Comparison of ENCODE assay signal across 16 cellular contexts in the genomic region with DNA sequence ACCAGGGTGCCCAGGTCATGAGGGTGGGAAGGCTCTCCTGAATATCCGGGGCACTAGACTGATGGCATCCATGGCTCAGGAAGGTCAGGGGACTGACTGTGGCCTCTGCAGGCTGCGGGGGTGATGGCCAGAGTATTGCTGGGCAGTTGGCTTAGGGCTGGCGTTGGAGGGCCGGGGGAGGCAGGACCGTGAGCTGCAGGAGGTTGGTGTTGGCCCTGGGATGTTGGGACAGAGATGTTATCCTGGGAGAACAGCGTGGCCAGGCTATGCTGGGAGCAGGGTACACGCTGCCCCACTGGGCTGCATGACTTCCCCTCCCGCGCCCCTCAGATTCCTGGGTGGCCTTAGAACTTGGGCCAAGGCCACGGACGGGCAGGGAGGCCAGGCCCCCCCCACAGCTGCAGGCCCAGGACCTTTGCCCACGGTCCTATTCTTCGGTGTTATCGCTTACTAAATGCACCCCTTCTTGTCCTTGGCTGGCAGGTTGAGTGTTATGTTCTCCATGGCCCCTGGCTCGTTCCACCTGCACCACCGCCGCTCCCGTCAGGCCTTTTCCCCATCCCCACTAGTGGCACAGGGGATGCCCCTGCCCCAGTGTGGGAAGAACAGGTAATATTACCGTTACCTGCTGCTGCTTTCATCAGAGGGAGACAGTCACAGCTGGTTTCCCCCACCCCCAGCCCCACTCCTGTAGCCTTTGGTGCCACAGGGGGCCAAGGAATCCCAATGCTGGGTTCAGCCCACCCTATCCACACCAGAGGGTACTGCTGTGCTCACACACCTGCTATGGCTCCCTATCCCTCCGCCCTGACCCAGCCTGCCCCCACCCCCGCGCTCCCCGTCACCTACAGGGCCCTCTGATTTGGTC. TPM values are rescaled to one million over a fixed set of nuclear protein-coding genes. Genes with fewer than 3 reads are reported as not detected.
A peak's percentile ranks its signal among the peaks of the same experiment; 100 is the strongest.
DNase-seq lines count a peak whose midpoint lies in the region; ATAC-seq, FAIRE-seq and TF ChIP-seq lines count a peak whose summit lies in the region.
"Had no signal": no experiment of that assay in that cellular context is flagged by ENCODE, and none has a peak within 500 bp of the region (broad histone marks: within the 10 kb centered on the region; RNA-seq: fewer than 3 reads in every experiment).

No MANE protein-coding gene starts in this region.

- no peak for ATAC-seq in activated naive CD4-positive, alpha-beta T cell treated with anti-CD3 and anti-CD28 coated beads, Interleukin-2, amount 50 U/mL, for 72 hours
- no peak for ATAC-seq in WTC11
- no peak for ATAC-seq in stimulated activated effector memory CD8-positive, alpha-beta T cell treated with anti-CD3 and anti-CD28 coated beads, Interleukin-12 subunit alpha, Interleukin-12 subunit beta, amount 100 ng/mL, for 72 hours

- no peak for FAIRE-seq in GM19239 (lab: Jason Lieb, UNC)
- FAIRE-seq: colon, endothelial cell of umbilical vein had no signal

- H3K27ac Mint-ChIP-seq in activated naive CD4-positive, alpha-beta T cell treated with anti-CD3 and anti-CD28 coated beads, Interleukin-2, amount 50 U/mL, for 72 hours = peak overlapping the region; percentile 46 to 88
- no peak overlapping the region for H3K27ac Mint-ChIP-seq in activated naive CD4-positive, alpha-beta T cell treated with anti-CD3 and anti-CD28 coated beads for 36 hours
- H3K27ac Mint-ChIP-seq in WTC11 = peak overlapping the region; percentile 76
- peak overlapping the region; percentile 75 to 98 (median 88) for H3K27ac Mint-ChIP-seq in immature natural killer cell
- H3K27ac Mint-ChIP-seq in stimulated activated effector memory CD8-positive, alpha-beta T cell treated with anti-CD3 and anti-CD28 coated beads, Interleukin-12 subunit alpha, Interleukin-12 subunit beta, amount 100 ng/mL, for 72 hours = peak overlapping the region; percentile 94
- H3K27ac Mint-ChIP-seq: activated T-cell treated with anti-CD3 and anti-CD28 coated beads, Interleukin-2, amount 50 U/mL, for 72 hours had no signal

- no peak overlapping the region for H3K4me3 Mint-ChIP-seq in activated naive CD4-positive, alpha-beta T cell treated with anti-CD3 and anti-CD28 coated beads for 36 hours
- no peak overlapping the region for H3K4me3 Mint-ChIP-seq in WTC11
- H3K4me3 Mint-ChIP-seq in immature natural killer cell = peak overlapping the region in 1 of 5 donors; percentile 31
- H3K4me3 Mint-ChIP-seq in stimulated activated effector memory CD8-positive, alpha-beta T cell treated with anti-CD3 and anti-CD28 coated beads, Interleukin-12 subunit alpha, Interleukin-12 subunit beta, amount 100 ng/mL, for 72 hours = no peak overlapping the region
- H3K4me3 Mint-ChIP-seq: activated T-cell treated with anti-CD3 and anti-CD28 coated beads, Interleukin-2, amount 50 U/mL, for 72 hours had no signal

- H3K9me3 Mint-ChIP-seq in activated naive CD4-positive, alpha-beta T cell treated with anti-CD3 and anti-CD28 coated beads, Interleukin-2, amount 50 U/mL, for 72 hours = peaks cover 5 to 6% of the 10 kb centered on the region in 2 donors
- peaks cover 3% of the 10 kb centered on the region for H3K9me3 Mint-ChIP-seq in activated naive CD4-positive, alpha-beta T cell treated with anti-CD3 and anti-CD28 coated beads for 36 hours
- H3K9me3 Mint-ChIP-seq in WTC11 (peaks cover 5% of the 10 kb centered on the region), immature natural killer cell (peaks cover 0 to 6% (median 5%) of the 10 kb centered on the region in 6 donors)
- peaks cover 4% of the 10 kb centered on the region for H3K9me3 Mint-ChIP-seq in stimulated activated effector memory CD8-positive, alpha-beta T cell treated with anti-CD3 and anti-CD28 coated beads, Interleukin-12 subunit alpha, Interleukin-12 subunit beta, amount 100 ng/mL, for 72 hours

- H3K36me3 Mint-ChIP-seq in activated naive CD4-positive, alpha-beta T cell treated with anti-CD3 and anti-CD28 coated beads, Interleukin-2, amount 50 U/mL, for 72 hours = peaks cover 0 to 10% of the 10 kb centered on the region in 2 donors
- peaks cover 2% of the 10 kb centered on the region for H3K36me3 Mint-ChIP-seq in activated naive CD4-positive, alpha-beta T cell treated with anti-CD3 and anti-CD28 coated beads for 36 hours (ENCODE audit: low read depth)
- peaks cover 6% of the 10 kb centered on the region for H3K36me3 Mint-ChIP-seq in WTC11
- peaks cover 4 to 7% (median 4%) of the 10 kb centered on the region in 3 donors for H3K36me3 Mint-ChIP-seq in immature natural killer cell
- peaks cover 82% of the 10 kb centered on the region for H3K36me3 Mint-ChIP-seq in stimulated activated effector memory CD8-positive, alpha-beta T cell treated with anti-CD3 and anti-CD28 coated beads, Interleukin-12 subunit alpha, Interleukin-12 subunit beta, amount 100 ng/mL, for 72 hours

- POLR2A ChIA-PET in WTC11 (lab: Charles Lee) = no interaction called here

- intact Hi-C loops in activated naive CD4-positive, alpha-beta T cell treated with anti-CD3 and anti-CD28 coated beads for 36 hours (cut with micrococcal nuclease) = no loop called here

- no peak for DNase-seq in activated naive CD4-positive, alpha-beta T cell treated with anti-CD3 and anti-CD28 coated beads, Interleukin-2, amount 50 U/mL, for 72 hours (ENCODE audit: low spot score in 2 of 2)
- DNase-seq in activated naive CD4-positive, alpha-beta T cell treated with anti-CD3 and anti-CD28 coated beads for 36 hours = no peak
- DNase-seq in WTC11 (ENCODE audit: low spot score) = no peak
- no peak for DNase-seq in immature natural killer cell
- no peak for DNase-seq in stimulated activated effector memory CD8-positive, alpha-beta T cell treated with anti-CD3 and anti-CD28 coated beads, Interleukin-12 subunit alpha, Interleukin-12 subunit beta, amount 100 ng/mL, for 72 hours (ENCODE audit: low spot score in 2 of 2)
- DNase-seq in anterior cingulate cortex (lab: John Stamatoyannopoulos, UW) = no peak
- no peak for DNase-seq in midbrain (lab: John Stamatoyannopoulos, UW)
- no peak for DNase-seq in GM19239 (ENCODE audit: insufficient read length, low spot score)
- DNase-seq: activated CD4-positive, alpha-beta T cell treated with anti-CD3 and anti-CD28 coated beads for 4 hours; amniotic stem cell; COR-L47; NCI-H2029 treated with DMSO at 0.1 percent for 48 hours; sigmoid colon had no signal

- H3K4me1 Mint-ChIP-seq in activated naive CD4-positive, alpha-beta T cell treated with anti-CD3 and anti-CD28 coated beads for 36 hours (ENCODE audit: low read depth) = peaks cover 24% of the 10 kb centered on the region
- peaks cover 21% of the 10 kb centered on the region for H3K4me1 Mint-ChIP-seq in WTC11
- H3K4me1 Mint-ChIP-seq in immature natural killer cell = peaks cover 33 to 34% of the 10 kb centered on the region in 2 donors
- H3K4me1 Mint-ChIP-seq in stimulated activated effector memory CD8-positive, alpha-beta T cell treated with anti-CD3 and anti-CD28 coated beads, Interleukin-12 subunit alpha, Interleukin-12 subunit beta, amount 100 ng/mL, for 72 hours = peaks cover 47% of the 10 kb centered on the region

- CTCF ChIA-PET in activated naive CD4-positive, alpha-beta T cell treated with anti-CD3 and anti-CD28 coated beads for 36 hours (lab: Charles Lee) = interaction anchor here (3.6 kb wide), 1 partner anchor 10 kb away, joined by 16 read pairs; no protein-coding TSS in a partner anchor
- CTCF ChIA-PET in WTC11 (lab: Charles Lee) = interaction anchor here (0.5 to 3.5 kb wide), 10 partner anchors 10 to 148 kb away, joined by 3 to 27 read pairs (median 4); a partner anchor contains a TSS

- no peak for TF ChIP-seq CTCF in WTC11 (IDR thresholded peaks at IDR 0.05)

- H3K27me3 Mint-ChIP-seq in activated naive CD4-positive, alpha-beta T cell treated with anti-CD3 and anti-CD28 coated beads for 36 hours (ENCODE audit: low read depth) = no peaks in the 10 kb centered on the region
- no peaks in the 10 kb centered on the region for H3K27me3 Mint-ChIP-seq in WTC11 (ENCODE audit: low read depth)
- H3K27me3 Mint-ChIP-seq in immature natural killer cell (ENCODE audit: low read depth in 3 of 3) = peaks cover 17 to 33% (median 27%) of the 10 kb centered on the region in 3 donors

TF ChIP-seq in WTC11, 78 proteins besides CTCF, POLR2A, EP300 and RAD21 (continues in another document):
- TF ChIP-seq, protein P1, sequence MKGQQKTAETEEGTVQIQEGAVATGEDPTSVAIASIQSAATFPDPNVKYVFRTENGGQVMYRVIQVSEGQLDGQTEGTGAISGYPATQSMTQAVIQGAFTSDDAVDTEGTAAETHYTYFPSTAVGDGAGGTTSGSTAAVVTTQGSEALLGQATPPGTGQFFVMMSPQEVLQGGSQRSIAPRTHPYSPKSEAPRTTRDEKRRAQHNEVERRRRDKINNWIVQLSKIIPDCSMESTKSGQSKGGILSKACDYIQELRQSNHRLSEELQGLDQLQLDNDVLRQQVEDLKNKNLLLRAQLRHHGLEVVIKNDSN (CRISPR knock-in tag; IDR thresholded peaks at IDR 0.05) = no peak
- TF ChIP-seq OVOL2 (CRISPR knock-in tag; IDR thresholded peaks at IDR 0.05; ENCODE audit: borderline replicate concordance) = no peak

RNA-seq across cellular contexts. Expression of a gene that starts 3.2 kb away (rescaled TPM):
- 10 to 100 TPM; 19.7 to 30.8 TPM for total RNA-seq in activated naive CD4-positive, alpha-beta T cell treated with anti-CD3 and anti-CD28 coated beads, Interleukin-2, amount 50 U/mL, for 72 hours
- total RNA-seq in activated naive CD4-positive, alpha-beta T cell treated with anti-CD3 and anti-CD28 coated beads for 36 hours = 10 to 100 TPM; 12.3 to 14.3 TPM
- total RNA-seq in WTC11 (2021) = 236 to 310 TPM (median 307 TPM) in 3 replicates
- 10 to 100 TPM; 29.7 to 32.2 (median 31.2) TPM for polyA plus RNA-seq in immature natural killer cell

RNA-seq across cellular contexts. Expression of a gene that starts 22.0 kb away (rescaled TPM):
- total RNA-seq in activated naive CD4-positive, alpha-beta T cell treated with anti-CD3 and anti-CD28 coated beads, Interleukin-2, amount 50 U/mL, for 72 hours = 100 to 1,000 TPM in 1 of 2 donors, 10 to 100 TPM in 1; 31.7 to 102 TPM
- 10 to 100 TPM; 62.6 to 71.4 TPM for total RNA-seq in activated naive CD4-positive, alpha-beta T cell treated with anti-CD3 and anti-CD28 coated beads for 36 hours
- total RNA-seq in WTC11 (2021) = 44.5 to 51.2 TPM (median 47.4 TPM) in 3 replicates
- 100 to 1,000 TPM in 2 of 3 donors, 10 to 100 TPM in 1; 73.5 to 122 (median 107) TPM for polyA plus RNA-seq in immature natural killer cell

RNA-seq across cellular contexts. Expression of a gene that starts 43.7 kb away (rescaled TPM):
- total RNA-seq in activated naive CD4-positive, alpha-beta T cell treated with anti-CD3 and anti-CD28 coated beads, Interleukin-2, amount 50 U/mL, for 72 hours = not detected
- total RNA-seq in activated naive CD4-positive, alpha-beta T cell treated with anti-CD3 and anti-CD28 coated beads for 36 hours = not detected
- total RNA-seq in WTC11 (2021) = 0.07 to 0.31 TPM (median 0.18 TPM) in 3 replicates
- polyA plus RNA-seq in immature natural killer cell = 10 to 100 TPM in 1 of 3 donors, 1 to 10 TPM in 2; 2.7 to 18.1 (median 7.7) TPM
- total RNA-seq: activated T-cell treated with anti-CD3 and anti-CD28 coated beads, Interleukin-2, amount 50 U/mL, for 72 hours; endothelial cell of umbilical vein had no signal
- polyA plus RNA-seq: endothelial cell of umbilical vein had no signal

RNA-seq across cellular contexts. Expression of a gene that starts 55.2 kb away (rescaled TPM):
- total RNA-seq in activated naive CD4-positive, alpha-beta T cell treated with anti-CD3 and anti-CD28 coated beads, Interleukin-2, amount 50 U/mL, for 72 hours = 1 to 10 TPM in 1 of 2 donors, under 1 TPM in 1; 0.29 to 1.4 TPM
- under 1 TPM in 1 of 2 experiments, not detected in 1; 0.20 TPM for total RNA-seq in activated naive CD4-positive, alpha-beta T cell treated with anti-CD3 and anti-CD28 coated beads for 36 hours
- total RNA-seq in WTC11 (2021) = 18.3 to 27.3 TPM (median 19.1 TPM) in 3 replicates
- not detected for polyA plus RNA-seq in immature natural killer cell
